16 cellular contexts compared by ENCODE assay signal in genomic region chr6:140571139-140571538, GRCh38.
"Had no signal": no experiment of that assay in that cellular context is flagged by ENCODE, and none has a peak within 500 bp of the region (broad histone marks: within the 10 kb centered on the region; RNA-seq: fewer than 3 reads in every experiment).

No MANE protein-coding gene starts in this region.

- DNase-seq: activated CD4-positive, alpha-beta T cell treated with anti-CD3 and anti-CD28 coated beads, Interleukin-2, amount 10 ng/mL, durations not matched to agents 24 days and 14 days; activated CD8-positive, alpha-beta memory T cell treated with anti-CD3 and anti-CD28 coated beads for 24 hours; activated naive CD4-positive, alpha-beta T cell treated with anti-CD3 and anti-CD28 coated beads, Interleukin-2, amount 10 ng/mL, durations not matched to agents 7 days and 5 days; amniotic stem cell; brain microvascular endothelial cell; esophagus squamous epithelium; left ventricle myocardium superior; ovary; small intestine; stomach had no signal

- H3K36me3 Mint-ChIP-seq: activated naive CD4-positive, alpha-beta T cell treated with anti-CD3 and anti-CD28 coated beads, Interleukin-2, amount 10 ng/mL, durations not matched to agents 7 days and 5 days; WTC11 had no signal

- H3K4me3 Mint-ChIP-seq: activated CD4-positive, alpha-beta T cell treated with anti-CD3 and anti-CD28 coated beads, Interleukin-2, amount 10 ng/mL, durations not matched to agents 24 days and 14 days; activated naive CD4-positive, alpha-beta T cell treated with anti-CD3 and anti-CD28 coated beads, Interleukin-2, amount 10 ng/mL, durations not matched to agents 7 days and 5 days; activated T-helper 17 cell treated with anti-CD3 and anti-CD28 coated beads, Interleukin-2, amount 50 U/mL, for 72 hours; T-helper 1 cell treated with Interleukin-12 subunit alpha and Interleukin-12 subunit beta and Interleukin-4 antibody, amounts not matched to agents 30 μg/mL and 1 μg/mL, for 36 hours; WTC11 had no signal

- H3K4me1 Mint-ChIP-seq: activated T-helper 17 cell treated with anti-CD3 and anti-CD28 coated beads, Interleukin-2, amount 50 U/mL, for 72 hours had no signal

- FAIRE-seq: keratinocyte, small intestine, urothelium cell line had no signal

- H3K9me3 Mint-ChIP-seq: activated CD4-positive, alpha-beta T cell treated with anti-CD3 and anti-CD28 coated beads, Interleukin-2, amount 10 ng/mL, durations not matched to agents 24 days and 14 days; activated naive CD4-positive, alpha-beta T cell treated with anti-CD3 and anti-CD28 coated beads, Interleukin-2, amount 10 ng/mL, durations not matched to agents 7 days and 5 days; activated T-helper 17 cell treated with anti-CD3 and anti-CD28 coated beads, Interleukin-2, amount 50 U/mL, for 72 hours; WTC11 had no signal

- H3K27me3 ChIP-seq: brain microvascular endothelial cell, esophagus squamous epithelium, gastroesophageal sphincter, ovary, stomach had no signal

- H3K4me3 ChIP-seq: esophagus squamous epithelium, gastroesophageal sphincter, ovary, stomach had no signal

- H3K27ac ChIP-seq: esophagus squamous epithelium, ovary, stomach had no signal

- H3K27me3 Mint-ChIP-seq: activated CD4-positive, alpha-beta T cell treated with anti-CD3 and anti-CD28 coated beads, Interleukin-2, amount 10 ng/mL, durations not matched to agents 24 days and 14 days; activated naive CD4-positive, alpha-beta T cell treated with anti-CD3 and anti-CD28 coated beads, Interleukin-2, amount 10 ng/mL, durations not matched to agents 7 days and 5 days had no signal

- H3K36me3 ChIP-seq: brain microvascular endothelial cell, esophagus squamous epithelium, gastroesophageal sphincter, ovary, stomach had no signal

- H3K27ac Mint-ChIP-seq: activated naive CD4-positive, alpha-beta T cell treated with anti-CD3 and anti-CD28 coated beads, Interleukin-2, amount 10 ng/mL, durations not matched to agents 7 days and 5 days; activated T-helper 17 cell treated with anti-CD3 and anti-CD28 coated beads, Interleukin-2, amount 50 U/mL, for 72 hours; T-helper 1 cell treated with Interleukin-12 subunit alpha and Interleukin-12 subunit beta and Interleukin-4 antibody, amounts not matched to agents 30 μg/mL and 1 μg/mL, for 36 hours; WTC11 had no signal

- H3K9me3 ChIP-seq: esophagus squamous epithelium, gastroesophageal sphincter, ovary, stomach had no signal
